In genomic region chr1:146036241-146036989, GRCh38 we compare ENCODE assay signal across 8 cellular contexts. TPM values are rescaled to one million over a fixed set of nuclear protein-coding genes. Genes with fewer than 3 reads are reported as not detected.
DNase-seq lines count a peak whose midpoint lies in the region; ATAC-seq and TF ChIP-seq lines count a peak whose summit lies in the region.

No MANE protein-coding gene starts in this region.

- peaks cover 43% of the 10 kb centered on the region for H3K4me1 Mint-ChIP-seq in activated naive CD4-positive, alpha-beta T cell treated with anti-CD3 and anti-CD28 coated beads, Interleukin-2, amount 50 U/mL, for 24 hours
- H3K4me1 Mint-ChIP-seq in osteocyte (ENCODE audit: unreplicated experiment) = peaks cover 26% of the 10 kb centered on the region

- H3K9me3 Mint-ChIP-seq in activated naive CD4-positive, alpha-beta T cell treated with anti-CD3 and anti-CD28 coated beads, Interleukin-2, amount 50 U/mL, for 24 hours = no peaks in the 10 kb centered on the region
- H3K9me3 Mint-ChIP-seq in osteocyte (ENCODE audit: unreplicated experiment) = no peaks in the 10 kb centered on the region

- no peaks in the 10 kb centered on the region for H3K4me1 ChIP-seq in effector memory CD4-positive, alpha-beta T cell (ENCODE audit: control insufficient read depth, insufficient read depth, low read length, poor library complexity, severe bottlenecking)

- peak overlapping the region; percentile 80 for H3K4me3 ChIP-seq in effector memory CD4-positive, alpha-beta T cell (ENCODE audit: insufficient read depth, low read depth, low read length, poor library complexity, severe bottlenecking)

- no peaks in the 10 kb centered on the region for H3K9me3 ChIP-seq in effector memory CD4-positive, alpha-beta T cell (ENCODE audit: control insufficient read depth, low read length)

- ATAC-seq in HG03520 (IDR thresholded peaks at IDR 0.05; ENCODE audit: unreplicated experiment) = no peak
- ATAC-seq in HG03196 (IDR thresholded peaks at IDR 0.05; ENCODE audit: unreplicated experiment) = no peak

- H3K36me3 Mint-ChIP-seq in activated naive CD4-positive, alpha-beta T cell treated with anti-CD3 and anti-CD28 coated beads, Interleukin-2, amount 50 U/mL, for 24 hours = no peaks in the 10 kb centered on the region
- no peaks in the 10 kb centered on the region for H3K36me3 Mint-ChIP-seq in osteocyte (ENCODE audit: unreplicated experiment)

- H3K27me3 Mint-ChIP-seq in activated naive CD4-positive, alpha-beta T cell treated with anti-CD3 and anti-CD28 coated beads, Interleukin-2, amount 50 U/mL, for 24 hours = peaks cover 5% of the 10 kb centered on the region
- H3K27me3 Mint-ChIP-seq in osteocyte (ENCODE audit: unreplicated experiment) = no peaks in the 10 kb centered on the region

- DNase-seq in activated naive CD4-positive, alpha-beta T cell treated with Interleukin-2 at 50 U/mL for 16 hours = no peak
- DNase-seq in OCI-M2 (lab: John Stamatoyannopoulos, UW; ENCODE audit: unreplicated experiment) = peak; percentile 69
- DNase-seq in effector memory CD4-positive, alpha-beta T cell = no peak
- no peak for DNase-seq in osteocyte (ENCODE audit: extremely low spot score, unreplicated experiment)
- DNase-seq in AG08395 (ENCODE audit: low spot score) = no peak

- H3K27ac ChIP-seq in effector memory CD4-positive, alpha-beta T cell (ENCODE audit: insufficient read depth, low read length, poor library complexity, severe bottlenecking) = peak overlapping the region; percentile 73

- peak overlapping the region; percentile 98 for H3K4me3 Mint-ChIP-seq in activated naive CD4-positive, alpha-beta T cell treated with anti-CD3 and anti-CD28 coated beads, Interleukin-2, amount 50 U/mL, for 24 hours
- peak overlapping the region; percentile 95 for H3K4me3 Mint-ChIP-seq in osteocyte (ENCODE audit: unreplicated experiment)

- H3K27ac Mint-ChIP-seq in activated naive CD4-positive, alpha-beta T cell treated with anti-CD3 and anti-CD28 coated beads, Interleukin-2, amount 50 U/mL, for 24 hours = peak overlapping the region; percentile 100
- H3K27ac Mint-ChIP-seq in osteocyte (ENCODE audit: unreplicated experiment) = peak overlapping the region; percentile 99

- H3K27me3 ChIP-seq in effector memory CD4-positive, alpha-beta T cell (replicated peaks; ENCODE audit: control insufficient read depth, insufficient read depth, low read length, poor library complexity, severe bottlenecking) = no peaks in the 10 kb centered on the region

- TF ChIP-seq CTCF in osteocyte (IDR thresholded peaks at IDR 0.05) = no peak

- no peaks in the 10 kb centered on the region for H3K36me3 ChIP-seq in effector memory CD4-positive, alpha-beta T cell (ENCODE audit: control insufficient read depth, insufficient read depth, low read length)

RNA-seq across cellular contexts. Expression of gene HJV, which starts 14.9 kb away (rescaled TPM):
- not detected in 2 replicates for total RNA-seq in osteocyte

RNA-seq across cellular contexts. Expression of gene TXNIP, which starts 40.0 kb away (rescaled TPM):
- total RNA-seq in osteocyte = 246 and 274 TPM in 2 replicates
